ENCODE assay signal across 10 cellular contexts in the genomic region with DNA sequence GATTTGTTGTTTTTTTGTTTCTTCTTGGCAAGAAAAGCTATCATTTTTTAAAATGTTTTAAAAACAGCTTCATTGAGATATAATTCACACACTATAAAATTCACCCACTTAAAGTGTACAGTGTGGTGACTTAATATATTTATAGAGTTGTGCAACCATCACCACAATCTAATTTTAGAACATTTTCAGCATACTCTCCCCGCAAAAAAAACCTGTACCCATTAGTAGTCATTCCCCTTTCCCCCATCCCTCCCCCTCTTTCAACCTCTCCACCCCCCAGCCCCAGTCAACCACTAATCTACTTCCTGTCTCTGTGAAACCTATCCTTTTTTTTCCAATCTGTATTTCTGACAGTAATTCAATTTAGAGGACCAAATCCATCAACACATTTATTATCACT. TPM values are rescaled to one million over a fixed set of nuclear protein-coding genes. Genes with fewer than 3 reads are reported as not detected.
A peak's percentile ranks its signal among the peaks of the same experiment; 100 is the strongest.
DNase-seq lines count a peak whose midpoint lies in the region; ATAC-seq and TF ChIP-seq lines count a peak whose summit lies in the region.
"Had no signal": no experiment of that assay in that cellular context is flagged by ENCODE, and none has a peak within 500 bp of the region (broad histone marks: within the 10 kb centered on the region; RNA-seq: fewer than 3 reads in every experiment).

No MANE protein-coding gene starts in this region.

- no peak overlapping the region for H3K4me3 ChIP-seq in Jurkat, Clone E6-1 (ENCODE audit: low read length)
- H3K4me3 ChIP-seq in cardiac fibroblast (replicated peaks in 1 of 2; ENCODE audit: low read depth in 2 of 2, low read length in 2 of 2), result no peak overlapping the region
- H3K4me3 ChIP-seq: SJSA1, stomach had no signal

- peak; percentile 12 for DNase-seq in GM03348 (ENCODE audit: low spot score)
- peak; percentile 11 for DNase-seq in Jurkat, Clone E6-1 (ENCODE audit: low read depth, low spot score)
- peak; percentile 42 to 48 for DNase-seq in cardiac fibroblast (ENCODE audit: low read depth in 2 of 2)
- DNase-seq in iPS-NIHi7 (ENCODE audit: extremely low spot score), result no peak
- DNase-seq in nephron progenitor cell, result no peak
- DNase-seq in NCI-H82 treated with DMSO at 0.1 percent for 48 hours (lab: John Stamatoyannopoulos, UW; ENCODE audit: unreplicated experiment), result no peak
- no peak for DNase-seq in putamen (ENCODE audit: low spot score)
- DNase-seq: stomach had no signal

- peaks cover 20% of the 10 kb centered on the region for H3K9me3 Mint-ChIP-seq in nephron progenitor cell

- no peaks in the 10 kb centered on the region for H3K4me1 Mint-ChIP-seq in nephron progenitor cell

- peak; percentile 66 for ATAC-seq in GM21529 (IDR thresholded peaks at IDR 0.05; ENCODE audit: unreplicated experiment)

- H3K27me3 Mint-ChIP-seq in nephron progenitor cell (ENCODE audit: low read depth, poor library complexity), result peaks cover 6% of the 10 kb centered on the region

- peaks cover 12% of the 10 kb centered on the region for H3K36me3 Mint-ChIP-seq in nephron progenitor cell (ENCODE audit: low read depth)

- no peak overlapping the region for H3K27ac Mint-ChIP-seq in nephron progenitor cell

- no peak for TF ChIP-seq CTCF in cardiac fibroblast (IDR thresholded peaks at IDR 0.05; ENCODE audit: low read depth, low read length)
- no peak for TF ChIP-seq CTCF in nephron progenitor cell (IDR thresholded peaks at IDR 0.05)

- no peak overlapping the region for H3K4me3 Mint-ChIP-seq in nephron progenitor cell

RNA-seq across cellular contexts. Expression of gene ZC3H11B, which starts 30.6 kb away (rescaled TPM):
- not detected for polyA plus RNA-seq in Jurkat, Clone E6-1 (2012; ENCODE audit: insufficient read depth, insufficient read length)
- polyA plus RNA-seq: stomach had no signal

Comparison
In these comparisons a context has a peak if more than half of its experiments do, and no peak if none do; other contexts are left out.
1. DNase-seq: peak in GM03348 (single experiment), Jurkat, Clone E6-1 (single experiment) and cardiac fibroblast (2 of 2); none in iPS-NIHi7 (single experiment), nephron progenitor cell (single experiment), NCI-H82 treated with DMSO at 0.1 percent for 48 hours (single experiment) and putamen (single experiment).